Comparison of ENCODE assay signal across 22 cellular contexts in genomic region chr11:83056204-83056603, GRCh38. TPM values are rescaled to one million over a fixed set of nuclear protein-coding genes. Genes with fewer than 3 reads are reported as not detected.
DNase-seq lines count a peak whose midpoint lies in the region; ATAC-seq, FAIRE-seq and TF ChIP-seq lines count a peak whose summit lies in the region.
"Had no signal": no experiment of that assay in that cellular context is flagged by ENCODE, and none has a peak within 500 bp of the region (broad histone marks: within the 10 kb centered on the region; RNA-seq: fewer than 3 reads in every experiment).

No MANE protein-coding gene starts in this region.

- no peak overlapping the region for H3K14ac ChIP-seq in mesenchymal stem cell (ENCODE audit: low read length in 2 of 2)

- peaks cover 67% of the 10 kb centered on the region for H3K4me1 Mint-ChIP-seq in activated naive CD8-positive, alpha-beta T cell (ENCODE audit: low read depth)
- H3K4me1 Mint-ChIP-seq in activated naive CD8-positive, alpha-beta T cell treated with anti-CD3 and anti-CD28 coated beads for 36 hours = peaks cover 66% of the 10 kb centered on the region

- H3K9me3 ChIP-seq in PC-3 (ENCODE audit: low read length) (no peaks in the 10 kb centered on the region), HepG2 (ENCODE audit: low read length) (no peaks in the 10 kb centered on the region), mesenchymal stem cell (ENCODE audit: control insufficient read depth, low read length) (no peaks in the 10 kb centered on the region)
- H3K9me3 ChIP-seq: breast epithelium, pancreas, uterus had no signal

- POLR2A ChIA-PET in PC-3 (lab: Charles Lee; ENCODE audit: unreplicated experiment) (no interaction called here), HepG2 (lab: Yijun Ruan, JAX) (no interaction called here)

- WGBS in HepG2 (ENCODE audit: low lambda C conversion rate) = 77% methylated on average over 2 of the region's 2 CpGs
- WGBS in mesenchymal stem cell = 48% methylated on average over 2 of the region's 2 CpGs

- intact Hi-C loops in PC-3 (cut with micrococcal nuclease) = no loop called here
- intact Hi-C loops in HepG2 (cut with micrococcal nuclease; ENCODE audit: unreplicated experiment) = no loop called here

- no peak overlapping the region for H3K4me3 Mint-ChIP-seq in activated naive CD8-positive, alpha-beta T cell
- no peak overlapping the region for H3K4me3 Mint-ChIP-seq in activated naive CD8-positive, alpha-beta T cell treated with anti-CD3 and anti-CD28 coated beads for 36 hours
- H3K4me3 Mint-ChIP-seq: dendritic cell treated with granulocyte-macrophage colony-stimulating factor and Interleukin-4, amounts not matched to agents 40 ng/mL and 50 ng/mL, for 4 days; T-helper 17 cell had no signal

- H4K20me1 ChIP-seq in PC-3 (ENCODE audit: low read length) (no peaks in the 10 kb centered on the region), HepG2 (ENCODE audit: insufficient read depth, low read length) (no peaks in the 10 kb centered on the region)

- H3K36me3 Mint-ChIP-seq in activated naive CD8-positive, alpha-beta T cell = peaks cover 27% of the 10 kb centered on the region
- H3K36me3 Mint-ChIP-seq in activated naive CD8-positive, alpha-beta T cell treated with anti-CD3 and anti-CD28 coated beads for 36 hours = peaks cover 54% of the 10 kb centered on the region

- H2BK5ac ChIP-seq in mesenchymal stem cell (ENCODE audit: low read depth, low read length, poor library complexity, severe bottlenecking) = no peak overlapping the region

- peaks cover 30% of the 10 kb centered on the region for H3K79me1 ChIP-seq in mesenchymal stem cell (replicated peaks; ENCODE audit: low read length, poor library complexity, severe bottlenecking)

- H2AFZ ChIP-seq in PC-3 (ENCODE audit: low read length) (no peak overlapping the region), HepG2 (ENCODE audit: low read length) (no peak overlapping the region), mesenchymal stem cell (ENCODE audit: low read depth, low read length) (no peak overlapping the region)

- H3K27me3 ChIP-seq in PC-3 (ENCODE audit: low read length) = no peaks in the 10 kb centered on the region
- H3K27me3 ChIP-seq in HepG2 (ENCODE audit: control insufficient read depth in 1 of 2, insufficient read depth in 2 of 2, low read length in 2 of 2) = no peaks in the 10 kb centered on the region
- H3K27me3 ChIP-seq in mesenchymal stem cell (ENCODE audit: control insufficient read depth in 1 of 2, insufficient read depth in 1 of 2, low read length in 2 of 2) = no peaks in the 10 kb centered on the region
- H3K27me3 ChIP-seq: breast epithelium, pancreas, uterus had no signal

- no peak overlapping the region for H4K91ac ChIP-seq in mesenchymal stem cell (ENCODE audit: low read length)

- no peak overlapping the region for H3K4ac ChIP-seq in mesenchymal stem cell (ENCODE audit: low read depth in 1 of 2, low read length in 2 of 2)

- H3K18ac ChIP-seq in mesenchymal stem cell (ENCODE audit: low read depth in 1 of 2, low read length in 2 of 2) = no peak overlapping the region

- TF ChIP-seq EP300 in HepG2 (IDR thresholded peaks at IDR 0.05; ENCODE audit: low read depth in 2 of 2, low read length in 2 of 2) (no peak), HepG2 (CRISPR knock-in tag; IDR thresholded peaks at IDR 0.05; ENCODE audit: borderline replicate concordance) (no peak)

- H3K9ac ChIP-seq in PC-3 (ENCODE audit: low read length) (no peak overlapping the region), HepG2 (ENCODE audit: insufficient read depth, low read depth, low read length) (no peak overlapping the region), mesenchymal stem cell (ENCODE audit: low read length) (no peak overlapping the region)

- no peaks in the 10 kb centered on the region for H3K9me2 ChIP-seq in PC-3 (replicated peaks; ENCODE audit: low read length)

- TF ChIP-seq CTCF in PC-3 (conservative IDR thresholded peaks at IDR 0.05; ENCODE audit: low read depth, low read length) (no peak), HepG2 (CRISPR knock-in tag; IDR thresholded peaks at IDR 0.05) (no peak)

- DNase-seq in activated naive CD8-positive, alpha-beta T cell treated with anti-CD3 and anti-CD28 coated beads for 36 hours = no peak
- DNase-seq in PC-3 = peak; percentile 61
- peak; percentile 33 to 73 for DNase-seq in dermis microvascular lymphatic vessel endothelial cell (ENCODE audit: low read depth in 2 of 2)
- no peak for DNase-seq in HepG2 (ENCODE audit: low spot score)
- DNase-seq in mesenchymal stem cell = no peak
- DNase-seq in stimulated activated CD4-positive, alpha-beta T cell treated with anti-CD3 and anti-CD28 coated beads, Interleukin-4, amount 100 ng/mL, for 1 hour = no peak
- DNase-seq: activated CD8-positive, alpha-beta memory T cell treated with anti-CD3 and anti-CD28 coated beads for 24 hours; CD4-positive, alpha-beta memory T cell; DMS 273 treated with DMSO at 0.1 percent for 48 hours; head of caudate nucleus; left cardiac atrium; naive thymus-derived CD4-positive, alpha-beta T cell; NCI-H1436 treated with DMSO at 0.1 percent for 48 hours; NCI-H510A; pancreas; right cardiac atrium; RPMI8226; T-helper 17 cell; uterus had no signal

- H3K36me3 ChIP-seq in PC-3 (ENCODE audit: low read depth, low read length) (no peaks in the 10 kb centered on the region), HepG2 (replicated peaks in 1 of 2; ENCODE audit: control insufficient read depth in 1 of 2, insufficient read depth in 2 of 2, low read length in 2 of 2) (no peaks in the 10 kb centered on the region), mesenchymal stem cell (ENCODE audit: control insufficient read depth in 1 of 2, insufficient read depth in 2 of 2, low read depth in 1 of 2, low read length in 2 of 2) (peaks cover 0 to 3% of the 10 kb centered on the region in 2 experiments)
- H3K36me3 ChIP-seq: breast epithelium, pancreas, uterus had no signal

- in situ Hi-C loops in HepG2 (cut with HindIII; ENCODE audit: extremely low pct_ligation_motif_present, low pct_unique_long_range_greater_than_20kb) = no loop called here

- peaks cover 55% of the 10 kb centered on the region for H3K4me1 ChIP-seq in PC-3 (ENCODE audit: insufficient read depth, low read length)
- H3K4me1 ChIP-seq in HepG2 (ENCODE audit: insufficient read depth, low read length) = peaks cover 20% of the 10 kb centered on the region
- H3K4me1 ChIP-seq in mesenchymal stem cell (ENCODE audit: control insufficient read depth, insufficient read depth, low read depth, low read length) = peaks cover 4% of the 10 kb centered on the region
- H3K4me1 ChIP-seq: uterus had no signal

- H3K79me2 ChIP-seq in PC-3 (ENCODE audit: low read length) (peaks cover 21% of the 10 kb centered on the region; the same call in 1 of the 2 replicates), HepG2 (ENCODE audit: insufficient read depth, low read length) (peaks cover 7% of the 10 kb centered on the region)

- H3F3A ChIP-seq in PC-3 (ENCODE audit: low read length, unreplicated experiment) = peaks cover 20% of the 10 kb centered on the region

- H3K4me2 ChIP-seq in PC-3 (ENCODE audit: low read length) (no peak overlapping the region), HepG2 (ENCODE audit: low read depth, low read length) (no peak overlapping the region), mesenchymal stem cell (ENCODE audit: low read length, poor library complexity, severe bottlenecking) (no peak overlapping the region)

- no peak for FAIRE-seq in HepG2 (lab: Jason Lieb, UNC)
- FAIRE-seq: pancreas had no signal

- TF ChIP-seq RAD21 in HepG2 (CRISPR knock-in tag; IDR thresholded peaks at IDR 0.05) = no peak

- no peak overlapping the region for H4K8ac ChIP-seq in mesenchymal stem cell (ENCODE audit: low read length)

- CTCF ChIA-PET in PC-3 (lab: Charles Lee) (no interaction called here), HepG2 (lab: Yijun Ruan, JAX; ENCODE audit: low intra/inter-chr PET ratio, low total read pairs) (no interaction called here)

- no peak overlapping the region for H2BK120ac ChIP-seq in mesenchymal stem cell (ENCODE audit: low read depth, low read length)

- H3K9me3 Mint-ChIP-seq in activated naive CD8-positive, alpha-beta T cell (ENCODE audit: low read depth) = no peaks in the 10 kb centered on the region
- peaks cover 9% of the 10 kb centered on the region for H3K9me3 Mint-ChIP-seq in activated naive CD8-positive, alpha-beta T cell treated with anti-CD3 and anti-CD28 coated beads for 36 hours
- H3K9me3 Mint-ChIP-seq: dendritic cell treated with granulocyte-macrophage colony-stimulating factor and Interleukin-4, amounts not matched to agents 40 ng/mL and 50 ng/mL, for 4 days had no signal

- peak overlapping the region; percentile 75 for H3K27ac Mint-ChIP-seq in activated naive CD8-positive, alpha-beta T cell
- H3K27ac Mint-ChIP-seq in activated naive CD8-positive, alpha-beta T cell treated with anti-CD3 and anti-CD28 coated beads for 36 hours = no peak overlapping the region
- H3K27ac Mint-ChIP-seq: dendritic cell treated with granulocyte-macrophage colony-stimulating factor and Interleukin-4, amounts not matched to agents 40 ng/mL and 50 ng/mL, for 4 days; T-helper 17 cell had no signal

- H2AK5ac ChIP-seq in mesenchymal stem cell (ENCODE audit: low read length, severe bottlenecking) = no peak overlapping the region

- no peak for TF ChIP-seq POLR2A in HepG2 (IDR thresholded peaks at IDR 0.05; ENCODE audit: insufficient read depth in 1 of 2, low read depth in 2 of 2, low read length in 2 of 2)

- ATAC-seq in PC-3 (no peak), HepG2 (no peak)
- ATAC-seq: left cardiac atrium; naive thymus-derived CD4-positive, alpha-beta T cell; pancreas; right cardiac atrium; T-helper 17 cell had no signal

- no peaks in the 10 kb centered on the region for H3K27me3 Mint-ChIP-seq in activated naive CD8-positive, alpha-beta T cell
- no peaks in the 10 kb centered on the region for H3K27me3 Mint-ChIP-seq in activated naive CD8-positive, alpha-beta T cell treated with anti-CD3 and anti-CD28 coated beads for 36 hours
- H3K27me3 Mint-ChIP-seq: CD4-positive, alpha-beta memory T cell; naive thymus-derived CD4-positive, alpha-beta T cell; T-helper 17 cell had no signal

- no peak overlapping the region for H3K23ac ChIP-seq in mesenchymal stem cell (ENCODE audit: low read length in 2 of 2)

- BruUV-seq in PC-3 (replicated peaks; lab: Mats Ljungman, UMichigan) (no TSS peak), HepG2 (replicated peaks; lab: Mats Ljungman, UMichigan) (no TSS peak)

- H3K27ac ChIP-seq in PC-3 (ENCODE audit: low read length) (no peak overlapping the region), HepG2 (ENCODE audit: extremely low read length, insufficient read depth, low read length) (no peak overlapping the region), mesenchymal stem cell (ENCODE audit: low read length, poor library complexity, severe bottlenecking) (no peak overlapping the region)
- H3K27ac ChIP-seq: breast epithelium, pancreas, uterus had no signal

- H2BK15ac ChIP-seq in mesenchymal stem cell (ENCODE audit: low read depth, poor library complexity, severe bottlenecking) = no peak overlapping the region

- no peak overlapping the region for H2BK12ac ChIP-seq in mesenchymal stem cell (ENCODE audit: low read length in 2 of 2)

- no peak overlapping the region for H3K4me3 ChIP-seq in PC-3 (ENCODE audit: low read length)
- no peak overlapping the region for H3K4me3 ChIP-seq in HepG2 (replicated peaks in 1 of 3; ENCODE audit: insufficient read depth in 1 of 3, low read depth in 2 of 3, low read length in 3 of 3)
- no peak overlapping the region for H3K4me3 ChIP-seq in mesenchymal stem cell (ENCODE audit: insufficient read depth in 1 of 2, low read depth in 1 of 2, low read length in 2 of 2)
- H3K4me3 ChIP-seq: breast epithelium, pancreas, uterus had no signal

RNA-seq across cellular contexts. Expression of gene RAB30, which starts 15.5 kb away (rescaled TPM):
- total RNA-seq in activated naive CD8-positive, alpha-beta T cell treated with anti-CD3 and anti-CD28 coated beads for 36 hours = 10 to 100 TPM; 23.1 to 23.4 TPM
- total RNA-seq in PC-3 (2014; rRNA removed) (6.6 and 8.2 TPM in 2 replicates), dermis microvascular lymphatic vessel endothelial cell (8.1 and 8.6 TPM in 2 replicates), HepG2 (2016; rRNA removed; fragmentation: Illumina TruSeq; extraction: Trizol) (5.0 and 8.8 TPM in 2 replicates)
- total RNA-seq in HepG2 (2016; cell fraction: cytosol; rRNA removed; fragmentation: Illumina TruSeq; extraction: Trizol; ENCODE audit: low read depth) = 0.61 and 1.5 TPM in 2 replicates
- total RNA-seq in HepG2 (2016; cell fraction: insoluble cytoplasmic fraction; rRNA removed; fragmentation: Illumina TruSeq; extraction: Trizol) = 4.7 and 8.4 TPM in 2 replicates
- total RNA-seq in HepG2 (2016; cell fraction: membrane; rRNA removed; fragmentation: Illumina TruSeq; extraction: Trizol) = 2.3 TPM in 2 replicates
- 3.8 and 6.3 TPM in 2 replicates for total RNA-seq in HepG2 (2016; cell fraction: nucleus; rRNA removed; fragmentation: Illumina TruSeq; extraction: Trizol)
- polyA plus RNA-seq in HepG2 (2011; rRNA removed) = 3.7 and 4.2 TPM in 2 replicates
- 1.4 and 2.8 TPM in 2 replicates for polyA plus RNA-seq in HepG2 (2011; cell fraction: cytosol; rRNA removed)
- polyA plus RNA-seq in HepG2 (2011; cell fraction: nucleus; rRNA removed) = 2.7 and 4.6 TPM in 2 replicates
- polyA plus RNA-seq in HepG2 (2012) = 8.2 and 8.5 TPM in 2 replicates
- 0.09 and 0.22 TPM in 2 replicates for polyA plus RNA-seq in HepG2 (2016; cell fraction: cytosol; fragmentation: Illumina TruSeq; extraction: Trizol; ENCODE audit: low read depth)
- polyA plus RNA-seq in HepG2 (2016; cell fraction: insoluble cytoplasmic fraction; fragmentation: Illumina TruSeq; extraction: Trizol; ENCODE audit: low read depth) = 5.3 and 6.2 TPM in 2 replicates
- 0.58 and 0.83 TPM in 2 replicates for polyA plus RNA-seq in HepG2 (2016; cell fraction: membrane; fragmentation: Illumina TruSeq; extraction: Trizol; ENCODE audit: low read depth)
- polyA plus RNA-seq in HepG2 (2016; cell fraction: nucleus; fragmentation: Illumina TruSeq; extraction: Trizol; ENCODE audit: insufficient read depth, low read depth) = 5.7 and 8.0 TPM in 2 replicates
- polyA minus RNA-seq in HepG2 (2011; rRNA and poly(A)+ RNA removed; ENCODE audit: low replicate concordance) = 4.4 and 23.5 TPM in 2 replicates
- 3.5 and 3.6 TPM in 2 replicates for polyA minus RNA-seq in HepG2 (2011; cell fraction: cytosol; rRNA and poly(A)+ RNA removed)
- 18.4 and 19.1 TPM in 2 replicates for polyA minus RNA-seq in HepG2 (2011; cell fraction: nucleus; rRNA and poly(A)+ RNA removed)
- polyA plus RNA-seq in mesenchymal stem cell (2013, experiment 1 of 2) = 5.8 TPM
- 5.6 TPM for polyA plus RNA-seq in mesenchymal stem cell (2013, experiment 2 of 2)

Comparison
In these comparisons a context has a peak if more than half of its experiments do, and no peak if none do; other contexts are left out.
1. DNase-seq: peak in PC-3 (single experiment) and dermis microvascular lymphatic vessel endothelial cell (2 of 2); none in activated naive CD8-positive, alpha-beta T cell treated with anti-CD3 and anti-CD28 coated beads for 36 hours (single experiment), HepG2 (single experiment), mesenchymal stem cell (single experiment) and stimulated activated CD4-positive, alpha-beta T cell treated with anti-CD3 and anti-CD28 coated beads, Interleukin-4, amount 100 ng/mL, for 1 hour (single experiment).